ENCODE assay signal across 24 cellular contexts in the genomic region with DNA sequence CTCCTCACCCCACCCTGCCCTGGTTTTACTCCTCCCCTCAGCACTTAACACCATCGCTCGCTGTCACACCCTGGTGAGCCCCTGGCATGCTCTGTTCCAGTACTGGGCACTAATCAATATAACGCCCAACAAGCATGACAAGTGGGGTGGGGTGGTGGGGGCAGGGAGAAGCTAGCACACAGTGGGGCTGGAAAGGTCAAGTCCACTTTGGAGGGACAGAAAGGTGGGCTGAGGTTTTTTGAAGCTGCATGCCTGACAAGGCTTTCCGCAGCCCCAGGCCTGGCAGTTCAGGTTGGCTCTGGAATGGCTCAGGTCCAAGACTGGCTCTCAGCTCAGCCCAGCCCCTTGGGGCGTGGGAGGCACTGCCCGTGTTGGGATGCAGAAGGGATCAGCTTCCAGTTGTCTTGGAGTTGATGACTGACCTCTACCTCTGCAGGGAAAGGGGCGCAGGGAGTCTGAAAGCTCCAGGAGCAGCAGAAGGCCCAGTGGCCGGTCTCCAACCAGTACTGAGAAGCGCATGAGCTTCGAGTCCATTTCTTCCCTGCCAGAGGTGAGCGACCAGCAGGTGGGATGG. TPM values are rescaled to one million over a fixed set of nuclear protein-coding genes. Genes with fewer than 3 reads are reported as not detected.
DNase-seq lines count a peak whose midpoint lies in the region; ATAC-seq, FAIRE-seq and TF ChIP-seq lines count a peak whose summit lies in the region.
"Had no signal": no experiment of that assay in that cellular context is flagged by ENCODE, and none has a peak within 500 bp of the region (broad histone marks: within the 10 kb centered on the region; RNA-seq: fewer than 3 reads in every experiment).

No MANE protein-coding gene starts in this region.

- no peak overlapping the region for H2BK15ac ChIP-seq in H9 (ENCODE audit: low read depth, low read length)

- no peak overlapping the region for H3K23ac ChIP-seq in H9 (ENCODE audit: insufficient read length, low read depth, low read length)

- H3K27ac ChIP-seq in BLaER1 (no peak overlapping the region), RWPE1 (peak overlapping the region; percentile 43), kidney (ENCODE audit: low read depth in 2 of 2, low read length in 2 of 2) (peak overlapping the region; percentile 67 to 87), thoracic aorta (peak overlapping the region; percentile 37 to 46), lower lobe of right lung (no peak overlapping the region), H9 (ENCODE audit: insufficient read length, low read depth, low read length) (no peak overlapping the region)
- H3K27ac ChIP-seq: HL-60, SJSA1 had no signal

- no peak overlapping the region for H3K4me3 ChIP-seq in BLaER1
- peak overlapping the region in 1 of 2 donors; percentile 21 for H3K4me3 ChIP-seq in kidney (ENCODE audit: low read length in 2 of 2)
- H3K4me3 ChIP-seq in thoracic aorta = no peak overlapping the region
- no peak overlapping the region for H3K4me3 ChIP-seq in lower lobe of right lung
- no peak overlapping the region for H3K4me3 ChIP-seq in BE2C (ENCODE audit: low read depth, low read length)
- H3K4me3 ChIP-seq: SJSA1 had no signal

- POLR2A ChIA-PET in RWPE1 (lab: Yijun Ruan, JAX; ENCODE audit: low non-redundant PET) = no interaction called here

- H3K4me1 ChIP-seq in BLaER1 = peaks cover 45% of the 10 kb centered on the region
- H3K4me1 ChIP-seq in kidney (ENCODE audit: control insufficient read depth in 1 of 2, insufficient read depth in 1 of 2, low read depth in 1 of 2, low read length in 2 of 2) = peaks cover 17 to 19% of the 10 kb centered on the region in 2 donors
- peaks cover 8 to 45% of the 10 kb centered on the region in 2 donors for H3K4me1 ChIP-seq in thoracic aorta (ENCODE audit: control insufficient read depth in 1 of 2, low read depth in 2 of 2)
- peaks cover 5% of the 10 kb centered on the region for H3K4me1 ChIP-seq in lower lobe of right lung
- H3K4me1 ChIP-seq in H9 (ENCODE audit: insufficient read depth, low read length) = no peaks in the 10 kb centered on the region; the same call in 1 of the 2 replicates
- H3K4me1 ChIP-seq in BE2C = no peaks in the 10 kb centered on the region
- H3K4me1 ChIP-seq: SJSA1 had no signal

- H3K27me3 Mint-ChIP-seq in H9 (ENCODE audit: low read depth) = no peaks in the 10 kb centered on the region
- H3K27me3 Mint-ChIP-seq in mesothelial cell of epicardium (ENCODE audit: low read depth) = no peaks in the 10 kb centered on the region
- H3K27me3 Mint-ChIP-seq: CD4-positive, alpha-beta memory T cell had no signal

- ATAC-seq in thoracic aorta (ENCODE audit: insufficient number of reproducible peaks, low FRiP score, low read depth) (no peak), lower lobe of right lung (no peak)

- H3K27ac Mint-ChIP-seq in H9 (0 out of 7 replicates have a peak overlapping the region, but pooled peaks of 1 of the 3 experiments have one; percentile 40), mesothelial cell of epicardium (no peak overlapping the region)

- no peak overlapping the region for H3K18ac ChIP-seq in H9 (ENCODE audit: insufficient read length, low read depth, low read length)

- FAIRE-seq in kidney (lab: Jason Lieb, UNC) = no peak
- FAIRE-seq: A204.1, GM12891, RCC 7860 had no signal

- H3K27me3 ChIP-seq in BLaER1 = no peaks in the 10 kb centered on the region
- H3K27me3 ChIP-seq in thoracic aorta (replicated peaks; ENCODE audit: insufficient read depth) = no peaks in the 10 kb centered on the region
- no peaks in the 10 kb centered on the region for H3K27me3 ChIP-seq in lower lobe of right lung (ENCODE audit: low read depth)
- no peaks in the 10 kb centered on the region for H3K27me3 ChIP-seq in H9 (ENCODE audit: insufficient read depth, low read length)
- H3K27me3 ChIP-seq in BE2C = no peaks in the 10 kb centered on the region
- H3K27me3 ChIP-seq: SJSA1 had no signal

- H2AFZ ChIP-seq in H9 (ENCODE audit: low read length) = no peak overlapping the region

- H4K5ac ChIP-seq in H9 (ENCODE audit: insufficient read length, low read depth, low read length) = no peak overlapping the region

- H2BK5ac ChIP-seq in H9 (ENCODE audit: insufficient read length, low read length) = no peak overlapping the region

- intact Hi-C loops in kidney (cut with DNase I) (no loop called here), lower lobe of right lung (cut with DNase I) (no loop called here)

- H3K9me3 ChIP-seq in BLaER1 = no peaks in the 10 kb centered on the region
- H3K9me3 ChIP-seq in kidney (ENCODE audit: control insufficient read depth in 1 of 2, low read length in 2 of 2) = no peaks in the 10 kb centered on the region
- no peaks in the 10 kb centered on the region for H3K9me3 ChIP-seq in thoracic aorta
- H3K9me3 ChIP-seq in lower lobe of right lung = no peaks in the 10 kb centered on the region
- no peaks in the 10 kb centered on the region for H3K9me3 ChIP-seq in H9 (ENCODE audit: control insufficient read depth, low read depth, low read length)
- H3K9me3 ChIP-seq in BE2C = no peaks in the 10 kb centered on the region
- H3K9me3 ChIP-seq: SJSA1 had no signal

- H3K4me3 Mint-ChIP-seq in H9 = no peak overlapping the region
- H3K4me3 Mint-ChIP-seq in mesothelial cell of epicardium = no peak overlapping the region
- H3K4me3 Mint-ChIP-seq: CD4-positive, alpha-beta memory T cell had no signal

- no peak overlapping the region for H3K56ac ChIP-seq in H9 (ENCODE audit: insufficient read length, low read depth, low read length)

- H3K79me2 ChIP-seq in H9 (ENCODE audit: insufficient read depth, low read length) = no peaks in the 10 kb centered on the region

- no peak for DNase-seq in RWPE1 (ENCODE audit: low spot score)
- DNase-seq in kidney = peak; percentile 69
- DNase-seq in thoracic aorta (ENCODE audit: low spot score) = no peak
- no peak for DNase-seq in lower lobe of right lung
- no peak for DNase-seq in H9
- no peak for DNase-seq in mesothelial cell of epicardium (ENCODE audit: low spot score in 2 of 2, unreplicated experiment in 2 of 2)
- DNase-seq in BE2C = no peak
- DNase-seq: COR-L47, EL, GDM1, Kasumi-1, NCI-H1105, NCI-H1436 treated with DMSO at 0.1 percent for 48 hours, NCI-H187 treated with DMSO at 0.1 percent for 48 hours, NCI-H2107, NCI-H524, NCI-H774 had no signal

- WGBS in H9 (ENCODE audit: extremely low coverage, insufficient read length, low lambda C conversion rate) = no CpG with 5 or more reads among the region's 11 CpGs

- no peak overlapping the region for H3K9ac ChIP-seq in BLaER1
- H3K9ac ChIP-seq in kidney (ENCODE audit: low read length in 2 of 2) = no peak overlapping the region
- H3K9ac ChIP-seq in H9 (ENCODE audit: extremely low read depth, insufficient read length, low read length) = no peak overlapping the region

- no peak overlapping the region for H2AK5ac ChIP-seq in H9 (ENCODE audit: insufficient read length, low read length)

- H3K79me1 ChIP-seq in H9 (ENCODE audit: insufficient read depth, low read depth, low read length, poor library complexity, severe bottlenecking) = no peaks in the 10 kb centered on the region

- H3K36me3 Mint-ChIP-seq in H9 (ENCODE audit: insufficient read depth in 1 of 3, low read depth in 3 of 3) = peaks cover 28 to 51% (median 46%) of the 10 kb centered on the region in 3 experiments
- H3K36me3 Mint-ChIP-seq in mesothelial cell of epicardium = peaks cover 39% of the 10 kb centered on the region

- H2BK20ac ChIP-seq in H9 (ENCODE audit: low read depth, low read length, poor library complexity, severe bottlenecking) = no peak overlapping the region

- no peak overlapping the region for H3K14ac ChIP-seq in H9 (ENCODE audit: insufficient read depth, low read length)

- no peak overlapping the region for H4K8ac ChIP-seq in H9 (replicated peaks; ENCODE audit: insufficient read length, low read depth, low read length)

- H3K36me3 ChIP-seq in BLaER1 (peaks cover 38% of the 10 kb centered on the region), kidney (ENCODE audit: control insufficient read depth in 1 of 2, insufficient read depth in 2 of 2, low read length in 2 of 2) (peaks cover 32 to 39% of the 10 kb centered on the region in 2 donors), thoracic aorta (peaks cover 74% of the 10 kb centered on the region), lower lobe of right lung (peaks cover 87% of the 10 kb centered on the region), BE2C (peaks cover 53% of the 10 kb centered on the region)

- H4K20me1 ChIP-seq in BLaER1 = no peaks in the 10 kb centered on the region
- H4K20me1 ChIP-seq in H9 (ENCODE audit: control insufficient read depth, insufficient read depth, insufficient read length) = no peaks in the 10 kb centered on the region

- H3K4me1 Mint-ChIP-seq in H9 = peaks cover 11 to 15% of the 10 kb centered on the region in 2 experiments; a peak in 3 of 4 replicates
- H3K4me1 Mint-ChIP-seq in mesothelial cell of epicardium = peaks cover 1% of the 10 kb centered on the region

- no peak overlapping the region for H2BK120ac ChIP-seq in H9 (ENCODE audit: low read depth, low read length, poor library complexity, severe bottlenecking)

- H3K4me2 ChIP-seq in BLaER1 (peak overlapping the region; percentile 83; the same call in 1 of the 2 replicates), H9 (ENCODE audit: insufficient read depth, insufficient read length, low read length) (no peak overlapping the region)

- no peak overlapping the region for H2BK12ac ChIP-seq in H9 (ENCODE audit: insufficient read length, low read depth, low read length)

- H3K9me3 Mint-ChIP-seq in H9 = no peaks in the 10 kb centered on the region
- H3K9me3 Mint-ChIP-seq in mesothelial cell of epicardium = no peaks in the 10 kb centered on the region
- H3K9me3 Mint-ChIP-seq: CD4-positive, alpha-beta memory T cell had no signal

- no peak overlapping the region for H4K91ac ChIP-seq in H9 (ENCODE audit: insufficient read length, low read depth, low read length)

- no peak overlapping the region for H3K4ac ChIP-seq in H9 (ENCODE audit: low read depth, low read length)

- TF ChIP-seq CTCF in RWPE1 (conservative IDR thresholded peaks at IDR 0.05; ENCODE audit: low read depth) (no peak), kidney (IDR thresholded peaks at IDR 0.05; ENCODE audit: borderline replicate concordance, extremely low read depth, insufficient read depth) (no peak), thoracic aorta (IDR thresholded peaks at IDR 0.05) (no peak), lower lobe of right lung (IDR thresholded peaks at IDR 0.05) (no peak), H9 (conservative IDR thresholded peaks at IDR 0.05) (no peak), mesothelial cell of epicardium (IDR thresholded peaks at IDR 0.05; ENCODE audit: unreplicated experiment) (no peak), BE2C (IDR thresholded peaks at IDR 0.05; ENCODE audit: low read depth, low read length) (no peak)

- CTCF ChIA-PET in RWPE1 (lab: Yijun Ruan, JAX) = interaction anchor here (1.4 kb wide), 1 partner anchor 67 kb away, joined by 3 read pairs; no protein-coding TSS in a partner anchor

- no peak overlapping the region for H3T11ph ChIP-seq in H9 (ENCODE audit: low read length)

- no peaks in the 10 kb centered on the region for H3K23me2 ChIP-seq in H9 (ENCODE audit: insufficient read length, low read depth, low read length, poor library complexity, severe bottlenecking)

RNA-seq across cellular contexts. Expression of a gene that starts 34.2 kb away (rescaled TPM):
- total RNA-seq in kidney = 127 TPM
- polyA plus RNA-seq in kidney (ENCODE audit: insufficient read depth, low read depth, low replicate concordance) = 51.9 TPM
- 10 to 100 TPM; 63.2 to 71.5 TPM for total RNA-seq in thoracic aorta
- total RNA-seq in lower lobe of right lung = 33.1 TPM
- total RNA-seq in H9 (2021) = 48.5 and 49.5 TPM in 2 replicates
- 141 to 142 TPM (median 142 TPM) in 3 replicates for total RNA-seq in mesothelial cell of epicardium
- 54.2 TPM for polyA plus RNA-seq in BE2C (2012; ENCODE audit: insufficient read depth, insufficient read length, low read depth)

Comparison
In these comparisons a context has a peak if more than half of its experiments do, and no peak if none do; other contexts are left out.
1. H3K27ac ChIP-seq: peak in RWPE1 (single experiment), kidney (2 of 2) and thoracic aorta (2 of 2); none in BLaER1 (single experiment), lower lobe of right lung (single experiment) and H9 (single experiment).